29 cellular contexts compared by ENCODE assay signal in the genomic region with DNA sequence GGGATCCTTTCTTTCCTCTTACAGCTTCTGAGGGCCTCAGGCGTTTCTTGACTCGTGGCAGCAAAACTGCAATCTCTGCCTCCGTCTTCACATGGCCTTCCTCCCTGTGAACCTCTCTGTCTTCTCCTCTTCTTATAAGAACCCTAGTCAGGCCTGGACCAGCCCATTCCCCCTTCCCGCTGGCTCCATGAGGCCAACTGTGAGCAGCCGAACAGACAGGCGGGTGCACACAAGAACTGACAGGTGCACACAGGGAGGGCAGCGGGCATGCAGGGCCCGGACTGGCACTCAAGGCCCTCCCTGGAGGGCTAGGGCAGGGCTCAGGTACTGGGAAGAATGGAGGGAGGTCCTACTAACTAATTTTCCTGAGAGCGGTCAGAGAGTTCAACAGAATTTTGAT.
"Had no signal": no experiment of that assay in that cellular context is flagged by ENCODE, and none has a peak within 500 bp of the region (broad histone marks: within the 10 kb centered on the region; RNA-seq: fewer than 3 reads in every experiment).

No MANE protein-coding gene starts in this region.

- H3K4me3 ChIP-seq: ascending aorta, cardiac muscle cell had no signal

- H3K27me3 ChIP-seq: ascending aorta, cardiac muscle cell had no signal

- H3K4me1 ChIP-seq: ascending aorta had no signal

- DNase-seq: activated B cell treated with CpG ODN at 0.5 μM for 24 hours; activated CD4-positive, alpha-beta memory T cell treated with anti-CD3 and anti-CD28 coated beads for 36 hours; activated CD4-positive, alpha-beta T cell treated with anti-CD3 and anti-CD28 coated beads for 4 hours; activated CD4-positive, alpha-beta T cell treated with anti-CD3 and anti-CD28 coated beads, Interleukin-2, amount 10 ng/mL, durations not matched to agents 24 days and 14 days; activated CD4-positive, alpha-beta T cell treated with anti-CD3 and anti-CD28 coated beads, Interleukin-2, amount 50 U/mL, for 1 hour; activated CD4-positive, alpha-beta T cell treated with anti-CD3 and anti-CD28 coated beads, Interleukin-2, amount 50 U/mL, for 4 hours; activated CD4-positive, CD25-positive, alpha-beta regulatory T cell treated with anti-CD3 and anti-CD28 coated beads, Interleukin-2, amount 50 U/mL, for 72 hours; activated CD8-positive, alpha-beta memory T cell treated with anti-CD3 and anti-CD28 coated beads, Interleukin-2, amount 50 U/mL, for 4 hours; activated CD8-positive, alpha-beta T cell treated with anti-CD3 and anti-CD28 coated beads for 36 hours; activated effector memory CD4-positive, alpha-beta T cell treated with Interleukin-2 at 50 U/mL for 16 hours; activated gamma-delta T cell; activated naive CD4-positive, alpha-beta T cell treated with anti-CD3 and anti-CD28 coated beads, Interleukin-2, amount 10 ng/mL, durations not matched to agents 7 days and 5 days; activated naive CD4-positive, alpha-beta T cell treated with Interleukin-2 at 50 U/mL for 16 hours; activated naive CD8-positive, alpha-beta T cell treated with anti-CD3 and anti-CD28 coated beads, Interleukin-2, amount 10 ng/mL, durations not matched to agents 7 days and 5 days; activated naive CD8-positive, alpha-beta T cell treated with anti-CD3 and anti-CD28 coated beads, Interleukin-2, amount 50 U/mL, for 24 hours; activated T-cell treated with anti-CD3 and anti-CD28 coated beads for 4 hours; activated T-cell treated with anti-CD3 and anti-CD28 coated beads, Interleukin-2, amount 50 U/mL, for 1 hour; activated T-cell treated with anti-CD3 and anti-CD28 coated beads, Interleukin-2, amount 50 U/mL, for 4 hours; activated T-cell treated with anti-CD3 and anti-CD28 coated beads, Interleukin-2, amount 50 U/mL, for 72 hours; amygdala; anterior cingulate cortex; caudate nucleus; cerebellar nuclear complex; T-helper 1 cell; T-helper 2 cell; T-helper 9 cell had no signal

- H3K36me3 ChIP-seq: ascending aorta, cardiac muscle cell had no signal

- H3K9me3 ChIP-seq: ascending aorta had no signal

- ATAC-seq: activated CD8-positive, alpha-beta T cell treated with anti-CD3 and anti-CD28 coated beads for 36 hours; activated naive CD8-positive, alpha-beta T cell treated with anti-CD3 and anti-CD28 coated beads, Interleukin-2, amount 50 U/mL, for 24 hours; activated T-cell treated with anti-CD3 and anti-CD28 coated beads, Interleukin-2, amount 50 U/mL, for 4 hours; activated T-cell treated with anti-CD3 and anti-CD28 coated beads, Interleukin-2, amount 50 U/mL, for 72 hours had no signal

- H3K27ac ChIP-seq: ascending aorta, cardiac muscle cell, VCaP had no signal
